Comparison of ENCODE assay signal across 1 cellular context in the genomic region with DNA sequence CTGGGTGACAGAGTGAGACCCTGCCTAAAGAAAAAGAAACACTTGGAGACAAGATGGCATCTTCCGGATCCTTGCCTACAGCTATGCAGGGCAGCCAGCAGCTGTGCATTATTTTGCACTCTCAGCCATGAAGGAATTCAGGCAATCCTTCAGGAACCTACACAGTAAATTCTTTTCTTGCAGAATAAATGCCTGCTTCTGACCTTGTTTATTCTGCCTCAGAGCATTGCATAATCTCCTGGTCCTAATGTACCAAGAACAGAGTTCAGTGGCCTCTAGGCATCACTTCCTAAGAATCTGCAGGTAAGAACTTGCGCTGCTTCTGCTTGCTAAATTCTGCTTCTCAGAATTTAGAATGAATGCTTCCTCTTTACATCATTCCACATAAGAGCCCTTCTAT.
TF ChIP-seq lines count a peak whose summit lies in the region.

No MANE protein-coding gene starts in this region.

TF ChIP-seq in HepG2, 621 proteins besides CTCF, POLR2A, EP300 and RAD21 (continued from another document and continues in another):
- TF ChIP-seq JUND (CRISPR knock-in tag; IDR thresholded peaks at IDR 0.05): no peak
- no peak for TF ChIP-seq ZNF761 (CRISPR knock-in tag; conservative IDR thresholded peaks at IDR 0.05)
- no peak for TF ChIP-seq PRPF4 (IDR thresholded peaks at IDR 0.05; ENCODE audit: low read depth, low read length, poor library complexity, severe bottlenecking)
- TF ChIP-seq HNRNPUL1 (IDR thresholded peaks at IDR 0.05; ENCODE audit: low read depth, low read length): no peak
- TF ChIP-seq SRSF9 (IDR thresholded peaks at IDR 0.05; ENCODE audit: borderline replicate concordance, insufficient read depth, low read depth, low read length, poor library complexity, severe bottlenecking): no peak
- TF ChIP-seq BRCA1 (CRISPR knock-in tag; IDR thresholded peaks at IDR 0.05): no peak
- TF ChIP-seq SMAD1 (CRISPR knock-in tag; IDR thresholded peaks at IDR 0.05; ENCODE audit: borderline replicate concordance, low read depth): no peak
- TF ChIP-seq, protein P1, sequence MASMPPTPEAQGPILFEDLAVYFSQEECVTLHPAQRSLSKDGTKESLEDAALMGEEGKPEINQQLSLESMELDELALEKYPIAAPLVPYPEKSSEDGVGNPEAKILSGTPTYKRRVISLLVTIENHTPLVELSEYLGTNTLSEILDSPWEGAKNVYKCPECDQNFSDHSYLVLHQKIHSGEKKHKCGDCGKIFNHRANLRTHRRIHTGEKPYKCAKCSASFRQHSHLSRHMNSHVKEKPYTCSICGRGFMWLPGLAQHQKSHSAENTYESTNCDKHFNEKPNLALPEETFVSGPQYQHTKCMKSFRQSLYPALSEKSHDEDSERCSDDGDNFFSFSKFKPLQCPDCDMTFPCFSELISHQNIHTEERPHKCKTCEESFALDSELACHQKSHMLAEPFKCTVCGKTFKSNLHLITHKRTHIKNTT (CRISPR knock-in tag; IDR thresholded peaks at IDR 0.05): no peak
- no peak for TF ChIP-seq SRSF1 (optimal IDR thresholded peaks at IDR 0.05; ENCODE audit: low read depth, low read length)
- TF ChIP-seq, protein P2, sequence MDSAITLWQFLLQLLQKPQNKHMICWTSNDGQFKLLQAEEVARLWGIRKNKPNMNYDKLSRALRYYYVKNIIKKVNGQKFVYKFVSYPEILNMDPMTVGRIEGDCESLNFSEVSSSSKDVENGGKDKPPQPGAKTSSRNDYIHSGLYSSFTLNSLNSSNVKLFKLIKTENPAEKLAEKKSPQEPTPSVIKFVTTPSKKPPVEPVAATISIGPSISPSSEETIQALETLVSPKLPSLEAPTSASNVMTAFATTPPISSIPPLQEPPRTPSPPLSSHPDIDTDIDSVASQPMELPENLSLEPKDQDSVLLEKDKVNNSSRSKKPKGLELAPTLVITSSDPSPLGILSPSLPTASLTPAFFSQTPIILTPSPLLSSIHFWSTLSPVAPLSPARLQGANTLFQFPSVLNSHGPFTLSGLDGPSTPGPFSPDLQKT (CRISPR knock-in tag; IDR thresholded peaks at IDR 0.05; ENCODE audit: borderline replicate concordance): no peak
- no peak for TF ChIP-seq ZNF343 (CRISPR knock-in tag; IDR thresholded peaks at IDR 0.05)
- TF ChIP-seq ZNF572 (CRISPR knock-in tag; IDR thresholded peaks at IDR 0.05): no peak
- TF ChIP-seq, protein P3, sequence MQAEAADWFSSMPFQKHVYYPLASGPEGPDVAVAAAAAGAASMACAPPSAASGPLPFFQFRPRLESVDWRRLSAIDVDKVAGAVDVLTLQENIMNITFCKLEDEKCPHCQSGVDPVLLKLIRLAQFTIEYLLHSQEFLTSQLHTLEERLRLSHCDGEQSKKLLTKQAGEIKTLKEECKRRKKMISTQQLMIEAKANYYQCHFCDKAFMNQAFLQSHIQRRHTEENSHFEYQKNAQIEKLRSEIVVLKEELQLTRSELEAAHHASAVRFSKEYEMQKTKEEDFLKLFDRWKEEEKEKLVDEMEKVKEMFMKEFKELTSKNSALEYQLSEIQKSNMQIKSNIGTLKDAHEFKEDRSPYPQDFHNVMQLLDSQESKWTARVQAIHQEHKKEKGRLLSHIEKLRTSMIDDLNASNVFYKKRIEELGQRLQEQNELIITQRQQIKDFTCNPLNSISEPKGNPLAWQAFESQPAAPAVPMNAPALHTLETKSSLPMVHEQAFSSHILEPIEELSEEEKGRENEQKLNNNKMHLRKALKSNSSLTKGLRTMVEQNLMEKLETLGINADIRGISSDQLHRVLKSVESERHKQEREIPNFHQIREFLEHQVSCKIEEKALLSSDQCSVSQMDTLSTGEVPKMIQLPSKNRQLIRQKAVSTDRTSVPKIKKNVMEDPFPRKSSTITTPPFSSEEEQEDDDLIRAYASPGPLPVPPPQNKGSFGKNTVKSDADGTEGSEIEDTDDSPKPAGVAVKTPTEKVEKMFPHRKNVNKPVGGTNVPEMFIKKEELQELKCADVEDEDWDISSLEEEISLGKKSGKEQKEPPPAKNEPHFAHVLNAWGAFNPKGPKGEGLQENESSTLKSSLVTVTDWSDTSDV (CRISPR knock-in tag; IDR thresholded peaks at IDR 0.05): no peak
- no peak for TF ChIP-seq ZNF121 (CRISPR knock-in tag; IDR thresholded peaks at IDR 0.05)
- TF ChIP-seq, protein P4, sequence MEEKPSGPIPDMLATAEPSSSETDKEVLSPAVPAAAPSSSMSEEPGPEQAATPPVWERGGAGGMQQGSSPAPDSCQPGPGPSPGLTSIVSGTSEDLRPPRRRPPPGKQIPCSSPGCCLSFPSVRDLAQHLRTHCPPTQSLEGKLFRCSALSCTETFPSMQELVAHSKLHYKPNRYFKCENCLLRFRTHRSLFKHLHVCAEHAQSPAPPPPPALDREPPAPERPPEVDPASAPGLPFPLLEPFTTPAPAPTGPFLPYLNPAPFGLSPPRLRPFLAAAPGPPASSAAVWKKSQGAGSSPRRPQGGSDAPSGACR (CRISPR knock-in tag; IDR thresholded peaks at IDR 0.05): no peak
- TF ChIP-seq RBM22 (optimal IDR thresholded peaks at IDR 0.05; ENCODE audit: low read length): no peak
- no peak for TF ChIP-seq ZBTB7A (CRISPR knock-in tag; IDR thresholded peaks at IDR 0.05)
- TF ChIP-seq PLRG1 (conservative IDR thresholded peaks at IDR 0.05): no peak
- peak; percentile 20; the same call in 1 of the 2 replicates for TF ChIP-seq NCOR1 (IDR thresholded peaks at IDR 0.05; ENCODE audit: borderline replicate concordance, low read length)
- TF ChIP-seq, protein P5, sequence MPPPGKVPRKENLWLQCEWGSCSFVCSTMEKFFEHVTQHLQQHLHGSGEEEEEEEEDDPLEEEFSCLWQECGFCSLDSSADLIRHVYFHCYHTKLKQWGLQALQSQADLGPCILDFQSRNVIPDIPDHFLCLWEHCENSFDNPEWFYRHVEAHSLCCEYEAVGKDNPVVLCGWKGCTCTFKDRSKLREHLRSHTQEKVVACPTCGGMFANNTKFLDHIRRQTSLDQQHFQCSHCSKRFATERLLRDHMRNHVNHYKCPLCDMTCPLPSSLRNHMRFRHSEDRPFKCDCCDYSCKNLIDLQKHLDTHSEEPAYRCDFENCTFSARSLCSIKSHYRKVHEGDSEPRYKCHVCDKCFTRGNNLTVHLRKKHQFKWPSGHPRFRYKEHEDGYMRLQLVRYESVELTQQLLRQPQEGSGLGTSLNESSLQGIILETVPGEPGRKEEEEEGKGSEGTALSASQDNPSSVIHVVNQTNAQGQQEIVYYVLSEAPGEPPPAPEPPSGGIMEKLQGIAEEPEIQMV (CRISPR knock-in tag; IDR thresholded peaks at IDR 0.05; ENCODE audit: low read depth): no peak
- TF ChIP-seq TBL1XR1 (IDR thresholded peaks at IDR 0.05; ENCODE audit: borderline replicate concordance, low read length, partially characterized antibody): no peak
- peak; percentile 81; the same call in 1 of the 2 replicates for TF ChIP-seq FOXJ3 (CRISPR knock-in tag; IDR thresholded peaks at IDR 0.05; ENCODE audit: borderline replicate concordance)
- no peak for TF ChIP-seq ZFP82 (CRISPR knock-in tag; IDR thresholded peaks at IDR 0.05; ENCODE audit: borderline replicate concordance)
- TF ChIP-seq, protein P6, sequence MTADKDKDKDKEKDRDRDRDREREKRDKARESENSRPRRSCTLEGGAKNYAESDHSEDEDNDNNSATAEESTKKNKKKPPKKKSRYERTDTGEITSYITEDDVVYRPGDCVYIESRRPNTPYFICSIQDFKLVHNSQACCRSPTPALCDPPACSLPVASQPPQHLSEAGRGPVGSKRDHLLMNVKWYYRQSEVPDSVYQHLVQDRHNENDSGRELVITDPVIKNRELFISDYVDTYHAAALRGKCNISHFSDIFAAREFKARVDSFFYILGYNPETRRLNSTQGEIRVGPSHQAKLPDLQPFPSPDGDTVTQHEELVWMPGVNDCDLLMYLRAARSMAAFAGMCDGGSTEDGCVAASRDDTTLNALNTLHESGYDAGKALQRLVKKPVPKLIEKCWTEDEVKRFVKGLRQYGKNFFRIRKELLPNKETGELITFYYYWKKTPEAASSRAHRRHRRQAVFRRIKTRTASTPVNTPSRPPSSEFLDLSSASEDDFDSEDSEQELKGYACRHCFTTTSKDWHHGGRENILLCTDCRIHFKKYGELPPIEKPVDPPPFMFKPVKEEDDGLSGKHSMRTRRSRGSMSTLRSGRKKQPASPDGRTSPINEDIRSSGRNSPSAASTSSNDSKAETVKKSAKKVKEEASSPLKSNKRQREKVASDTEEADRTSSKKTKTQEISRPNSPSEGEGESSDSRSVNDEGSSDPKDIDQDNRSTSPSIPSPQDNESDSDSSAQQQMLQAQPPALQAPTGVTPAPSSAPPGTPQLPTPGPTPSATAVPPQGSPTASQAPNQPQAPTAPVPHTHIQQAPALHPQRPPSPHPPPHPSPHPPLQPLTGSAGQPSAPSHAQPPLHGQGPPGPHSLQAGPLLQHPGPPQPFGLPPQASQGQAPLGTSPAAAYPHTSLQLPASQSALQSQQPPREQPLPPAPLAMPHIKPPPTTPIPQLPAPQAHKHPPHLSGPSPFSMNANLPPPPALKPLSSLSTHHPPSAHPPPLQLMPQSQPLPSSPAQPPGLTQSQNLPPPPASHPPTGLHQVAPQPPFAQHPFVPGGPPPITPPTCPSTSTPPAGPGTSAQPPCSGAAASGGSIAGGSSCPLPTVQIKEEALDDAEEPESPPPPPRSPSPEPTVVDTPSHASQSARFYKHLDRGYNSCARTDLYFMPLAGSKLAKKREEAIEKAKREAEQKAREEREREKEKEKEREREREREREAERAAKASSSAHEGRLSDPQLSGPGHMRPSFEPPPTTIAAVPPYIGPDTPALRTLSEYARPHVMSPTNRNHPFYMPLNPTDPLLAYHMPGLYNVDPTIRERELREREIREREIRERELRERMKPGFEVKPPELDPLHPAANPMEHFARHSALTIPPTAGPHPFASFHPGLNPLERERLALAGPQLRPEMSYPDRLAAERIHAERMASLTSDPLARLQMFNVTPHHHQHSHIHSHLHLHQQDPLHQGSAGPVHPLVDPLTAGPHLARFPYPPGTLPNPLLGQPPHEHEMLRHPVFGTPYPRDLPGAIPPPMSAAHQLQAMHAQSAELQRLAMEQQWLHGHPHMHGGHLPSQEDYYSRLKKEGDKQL (CRISPR knock-in tag; IDR thresholded peaks at IDR 0.05; ENCODE audit: low read depth): no peak
- TF ChIP-seq SPEN (CRISPR knock-in tag; IDR thresholded peaks at IDR 0.05; ENCODE audit: low read depth): peak; percentile 16; the same call in 1 of the 2 replicates
- no peak for TF ChIP-seq MXD4 (CRISPR knock-in tag; IDR thresholded peaks at IDR 0.05)
- TF ChIP-seq NFATC3 (CRISPR knock-in tag; IDR thresholded peaks at IDR 0.05): no peak
- no peak for TF ChIP-seq MYC (CRISPR knock-in tag; IDR thresholded peaks at IDR 0.05; ENCODE audit: borderline replicate concordance)
- TF ChIP-seq ZNF124 (CRISPR knock-in tag; IDR thresholded peaks at IDR 0.05): no peak
- TF ChIP-seq CENPT (CRISPR knock-in tag; IDR thresholded peaks at IDR 0.05; ENCODE audit: low read depth): no peak
- TF ChIP-seq SP140L (CRISPR knock-in tag; IDR thresholded peaks at IDR 0.05; ENCODE audit: borderline replicate concordance): no peak
- no peak for TF ChIP-seq NFKBIZ (CRISPR knock-in tag; IDR thresholded peaks at IDR 0.05)
- no peak for TF ChIP-seq ZNF282 (IDR thresholded peaks at IDR 0.05; ENCODE audit: partially characterized antibody)
- TF ChIP-seq, protein P7, sequence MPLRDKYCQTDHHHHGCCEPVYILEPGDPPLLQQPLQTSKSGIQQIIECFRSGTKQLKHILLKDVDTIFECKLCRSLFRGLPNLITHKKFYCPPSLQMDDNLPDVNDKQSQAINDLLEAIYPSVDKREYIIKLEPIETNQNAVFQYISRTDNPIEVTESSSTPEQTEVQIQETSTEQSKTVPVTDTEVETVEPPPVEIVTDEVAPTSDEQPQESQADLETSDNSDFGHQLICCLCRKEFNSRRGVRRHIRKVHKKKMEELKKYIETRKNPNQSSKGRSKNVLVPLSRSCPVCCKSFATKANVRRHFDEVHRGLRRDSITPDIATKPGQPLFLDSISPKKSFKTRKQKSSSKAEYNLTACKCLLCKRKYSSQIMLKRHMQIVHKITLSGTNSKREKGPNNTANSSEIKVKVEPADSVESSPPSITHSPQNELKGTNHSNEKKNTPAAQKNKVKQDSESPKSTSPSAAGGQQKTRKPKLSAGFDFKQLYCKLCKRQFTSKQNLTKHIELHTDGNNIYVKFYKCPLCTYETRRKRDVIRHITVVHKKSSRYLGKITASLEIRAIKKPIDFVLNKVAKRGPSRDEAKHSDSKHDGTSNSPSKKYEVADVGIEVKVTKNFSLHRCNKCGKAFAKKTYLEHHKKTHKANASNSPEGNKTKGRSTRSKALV (CRISPR knock-in tag; IDR thresholded peaks at IDR 0.05): no peak
- TF ChIP-seq STAG1 (CRISPR knock-in tag; IDR thresholded peaks at IDR 0.05): no peak
- TF ChIP-seq, protein P8, sequence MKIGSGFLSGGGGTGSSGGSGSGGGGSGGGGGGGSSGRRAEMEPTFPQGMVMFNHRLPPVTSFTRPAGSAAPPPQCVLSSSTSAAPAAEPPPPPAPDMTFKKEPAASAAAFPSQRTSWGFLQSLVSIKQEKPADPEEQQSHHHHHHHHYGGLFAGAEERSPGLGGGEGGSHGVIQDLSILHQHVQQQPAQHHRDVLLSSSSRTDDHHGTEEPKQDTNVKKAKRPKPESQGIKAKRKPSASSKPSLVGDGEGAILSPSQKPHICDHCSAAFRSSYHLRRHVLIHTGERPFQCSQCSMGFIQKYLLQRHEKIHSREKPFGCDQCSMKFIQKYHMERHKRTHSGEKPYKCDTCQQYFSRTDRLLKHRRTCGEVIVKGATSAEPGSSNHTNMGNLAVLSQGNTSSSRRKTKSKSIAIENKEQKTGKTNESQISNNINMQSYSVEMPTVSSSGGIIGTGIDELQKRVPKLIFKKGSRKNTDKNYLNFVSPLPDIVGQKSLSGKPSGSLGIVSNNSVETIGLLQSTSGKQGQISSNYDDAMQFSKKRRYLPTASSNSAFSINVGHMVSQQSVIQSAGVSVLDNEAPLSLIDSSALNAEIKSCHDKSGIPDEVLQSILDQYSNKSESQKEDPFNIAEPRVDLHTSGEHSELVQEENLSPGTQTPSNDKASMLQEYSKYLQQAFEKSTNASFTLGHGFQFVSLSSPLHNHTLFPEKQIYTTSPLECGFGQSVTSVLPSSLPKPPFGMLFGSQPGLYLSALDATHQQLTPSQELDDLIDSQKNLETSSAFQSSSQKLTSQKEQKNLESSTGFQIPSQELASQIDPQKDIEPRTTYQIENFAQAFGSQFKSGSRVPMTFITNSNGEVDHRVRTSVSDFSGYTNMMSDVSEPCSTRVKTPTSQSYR (CRISPR knock-in tag; IDR thresholded peaks at IDR 0.05; ENCODE audit: borderline replicate concordance): no peak
- peak; percentile 77 for TF ChIP-seq HNF4G (IDR thresholded peaks at IDR 0.05; ENCODE audit: borderline replicate concordance, low read depth, low read length)
- no peak; the same call in 1 of the 2 replicates for TF ChIP-seq HNF4G (CRISPR knock-in tag; IDR thresholded peaks at IDR 0.05; ENCODE audit: borderline replicate concordance, low read depth)
- TF ChIP-seq, protein P9, sequence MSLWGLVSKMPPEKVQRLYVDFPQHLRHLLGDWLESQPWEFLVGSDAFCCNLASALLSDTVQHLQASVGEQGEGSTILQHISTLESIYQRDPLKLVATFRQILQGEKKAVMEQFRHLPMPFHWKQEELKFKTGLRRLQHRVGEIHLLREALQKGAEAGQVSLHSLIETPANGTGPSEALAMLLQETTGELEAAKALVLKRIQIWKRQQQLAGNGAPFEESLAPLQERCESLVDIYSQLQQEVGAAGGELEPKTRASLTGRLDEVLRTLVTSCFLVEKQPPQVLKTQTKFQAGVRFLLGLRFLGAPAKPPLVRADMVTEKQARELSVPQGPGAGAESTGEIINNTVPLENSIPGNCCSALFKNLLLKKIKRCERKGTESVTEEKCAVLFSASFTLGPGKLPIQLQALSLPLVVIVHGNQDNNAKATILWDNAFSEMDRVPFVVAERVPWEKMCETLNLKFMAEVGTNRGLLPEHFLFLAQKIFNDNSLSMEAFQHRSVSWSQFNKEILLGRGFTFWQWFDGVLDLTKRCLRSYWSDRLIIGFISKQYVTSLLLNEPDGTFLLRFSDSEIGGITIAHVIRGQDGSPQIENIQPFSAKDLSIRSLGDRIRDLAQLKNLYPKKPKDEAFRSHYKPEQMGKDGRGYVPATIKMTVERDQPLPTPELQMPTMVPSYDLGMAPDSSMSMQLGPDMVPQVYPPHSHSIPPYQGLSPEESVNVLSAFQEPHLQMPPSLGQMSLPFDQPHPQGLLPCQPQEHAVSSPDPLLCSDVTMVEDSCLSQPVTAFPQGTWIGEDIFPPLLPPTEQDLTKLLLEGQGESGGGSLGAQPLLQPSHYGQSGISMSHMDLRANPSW (CRISPR knock-in tag; IDR thresholded peaks at IDR 0.05; ENCODE audit: borderline replicate concordance): no peak
- TF ChIP-seq GTF3A (CRISPR knock-in tag; conservative IDR thresholded peaks at IDR 0.05): no peak
